Comparison of ENCODE assay signal across 8 cellular contexts in genomic region chr10:69389827-69390490, GRCh38. TPM values are rescaled to one million over a fixed set of nuclear protein-coding genes. Genes with fewer than 3 reads are reported as not detected.
DNase-seq lines count a peak whose midpoint lies in the region; ATAC-seq and TF ChIP-seq lines count a peak whose summit lies in the region.
"Had no signal": no experiment of that assay in that cellular context is flagged by ENCODE, and none has a peak within 500 bp of the region (broad histone marks: within the 10 kb centered on the region; RNA-seq: fewer than 3 reads in every experiment).

No MANE protein-coding gene starts in this region.

- H3K4me3 Mint-ChIP-seq in chondrocyte (ENCODE audit: unreplicated experiment): no peak overlapping the region
- H3K4me3 Mint-ChIP-seq in naive thymus-derived CD4-positive, alpha-beta T cell: peak overlapping the region in 1 of 10 donors; percentile 58

- peaks cover 7 to 92% (median 11%) of the 10 kb centered on the region in 3 experiments for H3K36me3 ChIP-seq in naive thymus-derived CD4-positive, alpha-beta T cell (ENCODE audit: control insufficient read depth in 2 of 3, insufficient read depth in 3 of 3, low read length in 3 of 3)

- intact Hi-C loops in naive thymus-derived CD4-positive, alpha-beta T cell (cut with micrococcal nuclease): loop anchor here (5.0 kb wide), 2 partner anchors 383 to 403 kb away; partner anchors contain the start of gene KIFBP (in 2 of the 2)

- H3K4me1 Mint-ChIP-seq in chondrocyte (ENCODE audit: low read depth): peaks cover 23% of the 10 kb centered on the region
- peaks cover 8 to 35% (median 20%) of the 10 kb centered on the region in 7 donors for H3K4me1 Mint-ChIP-seq in naive thymus-derived CD4-positive, alpha-beta T cell

- H3K9me3 Mint-ChIP-seq in chondrocyte (ENCODE audit: low read depth): no peaks in the 10 kb centered on the region
- no peaks in the 10 kb centered on the region for H3K9me3 Mint-ChIP-seq in naive thymus-derived CD4-positive, alpha-beta T cell

- H3K27ac Mint-ChIP-seq in chondrocyte (ENCODE audit: unreplicated experiment): peak overlapping the region; percentile 36
- H3K27ac Mint-ChIP-seq in naive thymus-derived CD4-positive, alpha-beta T cell: peak overlapping the region; percentile 13 to 74 (median 68)

- H3K27ac ChIP-seq in naive thymus-derived CD4-positive, alpha-beta T cell (ENCODE audit: low read depth, low read length): peak overlapping the region; percentile 39

- H3K4me1 ChIP-seq in naive thymus-derived CD4-positive, alpha-beta T cell (ENCODE audit: control insufficient read depth in 2 of 2, insufficient read depth in 2 of 2, low read length in 2 of 2): peaks cover 4 to 6% of the 10 kb centered on the region in 2 donors

- CTCF ChIA-PET in naive thymus-derived CD4-positive, alpha-beta T cell (lab: Charles Lee): interaction anchor here (0.6 to 5.8 kb wide), 9 partner anchors 9 to 161 kb away, joined by 3 to 54 read pairs (median 4); no protein-coding TSS in a partner anchor

- peaks cover 38% of the 10 kb centered on the region for H3K36me3 Mint-ChIP-seq in chondrocyte (ENCODE audit: low read depth)
- peaks cover 3 to 48% (median 36%) of the 10 kb centered on the region in 5 donors for H3K36me3 Mint-ChIP-seq in naive thymus-derived CD4-positive, alpha-beta T cell

- H3K4me3 ChIP-seq in naive thymus-derived CD4-positive, alpha-beta T cell (ENCODE audit: low read length): no peak overlapping the region

- DNase-seq in GM03348 (ENCODE audit: low spot score): peak; percentile 48
- DNase-seq in NCI-H2107 treated with DMSO at 0.1 percent for 48 hours (lab: John Stamatoyannopoulos, UW; ENCODE audit: unreplicated experiment): peak; percentile 68
- DNase-seq in chondrocyte (ENCODE audit: low spot score): no peak
- no peak for DNase-seq in naive thymus-derived CD4-positive, alpha-beta T cell
- no peak for DNase-seq in GOT3 (lab: John Stamatoyannopoulos, UW)
- DNase-seq in retina: no peak

- no peaks in the 10 kb centered on the region for H3K27me3 ChIP-seq in naive thymus-derived CD4-positive, alpha-beta T cell (ENCODE audit: control insufficient read depth in 2 of 2, insufficient read depth in 2 of 2, low read length in 2 of 2)

- no peak for ATAC-seq in naive thymus-derived CD4-positive, alpha-beta T cell
- no peak for ATAC-seq in HG02938 (IDR thresholded peaks at IDR 0.05; ENCODE audit: unreplicated experiment)

- H3K9me3 ChIP-seq in naive thymus-derived CD4-positive, alpha-beta T cell (ENCODE audit: control insufficient read depth in 2 of 3, low read length in 3 of 3): no peaks in the 10 kb centered on the region

- H3K27me3 Mint-ChIP-seq in chondrocyte (ENCODE audit: low read depth): no peaks in the 10 kb centered on the region
- H3K27me3 Mint-ChIP-seq in naive thymus-derived CD4-positive, alpha-beta T cell: no peaks in the 10 kb centered on the region
- H3K27me3 Mint-ChIP-seq: progenitor cell of endocrine pancreas had no signal

- POLR2A ChIA-PET in naive thymus-derived CD4-positive, alpha-beta T cell (lab: Charles Lee): interaction anchor here (0.6 to 1.4 kb wide), 5 partner anchors 41 to 442 kb away, joined by 3 to 4 read pairs (median 3); no protein-coding TSS in a partner anchor

- no peak for TF ChIP-seq CTCF in chondrocyte (IDR thresholded peaks at IDR 0.05)

RNA-seq across cellular contexts. Expression of gene TACR2, which starts 26.8 kb away (rescaled TPM):
- not detected in 3 replicates for total RNA-seq in chondrocyte
- total RNA-seq in naive thymus-derived CD4-positive, alpha-beta T cell: under 1 TPM in 1 of 5 experiments, not detected in 4; 0.44 TPM
- polyA plus RNA-seq in naive thymus-derived CD4-positive, alpha-beta T cell: under 1 TPM in 1 of 2 donors, not detected in 1; 0.47 TPM
- total RNA-seq: progenitor cell of endocrine pancreas had no signal

Comparison
In these comparisons a context has a peak if more than half of its experiments do, and no peak if none do; other contexts are left out.
1. DNase-seq: peak in GM03348 (single experiment) and NCI-H2107 treated with DMSO at 0.1 percent for 48 hours (single experiment); none in chondrocyte (single experiment), naive thymus-derived CD4-positive, alpha-beta T cell (0 of 9), GOT3 (single experiment) and retina (single experiment).